In genomic region chr6:16095180-16095579, GRCh38 we compare ENCODE assay signal across 2 cellular contexts.
TF ChIP-seq lines count a peak whose summit lies in the region.

No MANE protein-coding gene starts in this region.

TF ChIP-seq in GM23338, 12 proteins besides CTCF, POLR2A, EP300 and RAD21:
- TF ChIP-seq NANOG (IDR thresholded peaks at IDR 0.05; ENCODE audit: borderline replicate concordance) (no peak), STAT1 (IDR thresholded peaks at IDR 0.05; ENCODE audit: unreplicated experiment) (no peak), ZNF462 (CRISPR knock-in tag; IDR thresholded peaks at IDR 0.05) (no peak), EZH2 (IDR thresholded peaks at IDR 0.05; ENCODE audit: low read depth, unreplicated experiment) (no peak), ETS1 (IDR thresholded peaks at IDR 0.05) (no peak), ZNF331 (CRISPR knock-in tag; IDR thresholded peaks at IDR 0.05; ENCODE audit: low read depth) (no peak), POLR2AphosphoS5 (IDR thresholded peaks at IDR 0.05; ENCODE audit: low read depth) (no peak), REST (IDR thresholded peaks at IDR 0.05; ENCODE audit: unreplicated experiment) (no peak), CREB1 (CRISPR knock-in tag; IDR thresholded peaks at IDR 0.05; ENCODE audit: low read depth) (no peak), ZNF114 (CRISPR knock-in tag; IDR thresholded peaks at IDR 0.05) (no peak), EZH2phosphoT487 (IDR thresholded peaks at IDR 0.05; ENCODE audit: unreplicated experiment) (no peak), JUNB (IDR thresholded peaks at IDR 0.05; ENCODE audit: unreplicated experiment) (no peak)

TF ChIP-seq in K562, 482 proteins besides CTCF, POLR2A, EP300 and RAD21:
- no peak for TF ChIP-seq E2F8 (IDR thresholded peaks at IDR 0.05; ENCODE audit: low read depth, partially characterized antibody)
- TF ChIP-seq TAF1 (IDR thresholded peaks at IDR 0.05; ENCODE audit: control insufficient read depth, extremely low read depth, insufficient read depth, low read length, severe bottlenecking), result no peak
- no peak for TF ChIP-seq ZNF24 (IDR thresholded peaks at IDR 0.05)
- no peak for TF ChIP-seq NR1H2 (CRISPR knock-in tag; IDR thresholded peaks at IDR 0.05)
- no peak for TF ChIP-seq CBX3 (IDR thresholded peaks at IDR 0.05; ENCODE audit: borderline replicate concordance in 1 of 2, low read length in 2 of 2)
- no peak for TF ChIP-seq MAFK (IDR thresholded peaks at IDR 0.05; ENCODE audit: low read length)
- TF ChIP-seq CCNT2 (IDR thresholded peaks at IDR 0.05; ENCODE audit: borderline replicate concordance, extremely low read depth, insufficient read length, low read depth, low read length), result no peak
- TF ChIP-seq CSDE1 (IDR thresholded peaks at IDR 0.05), result no peak
- no peak for TF ChIP-seq POLR3A (IDR thresholded peaks at IDR 0.05; ENCODE audit: borderline replicate concordance, extremely low read depth, insufficient read depth, insufficient read length)
- TF ChIP-seq RB1 (IDR thresholded peaks at IDR 0.05; ENCODE audit: low read depth), result no peak
- TF ChIP-seq MBD1 (CRISPR knock-in tag; IDR thresholded peaks at IDR 0.05), result no peak
- no peak for TF ChIP-seq RBFOX2 (IDR thresholded peaks at IDR 0.05; ENCODE audit: low read depth, low read length)
- no peak for TF ChIP-seq ZNF175 (CRISPR knock-in tag; IDR thresholded peaks at IDR 0.05; ENCODE audit: low read depth)
- no peak for TF ChIP-seq ZNF280A (IDR thresholded peaks at IDR 0.05; ENCODE audit: low read depth, partially characterized antibody)
- TF ChIP-seq PRDM10 (IDR thresholded peaks at IDR 0.05; ENCODE audit: partially characterized antibody), result no peak
- no peak for TF ChIP-seq MAZ (CRISPR knock-in tag; conservative IDR thresholded peaks at IDR 0.05 in 1 of 2, IDR thresholded peaks at IDR 0.05 in 1 of 2)
TF ChIP-seq in K562: peak in this region for 0.
